In genomic region chr2:197263077-197263476, GRCh38 we compare ENCODE assay signal across 15 cellular contexts. TPM values are rescaled to one million over a fixed set of nuclear protein-coding genes. Genes with fewer than 3 reads are reported as not detected.
A peak's percentile ranks its signal among the peaks of the same experiment; 100 is the strongest.
DNase-seq lines count a peak whose midpoint lies in the region; ATAC-seq and TF ChIP-seq lines count a peak whose summit lies in the region.
"Had no signal": no experiment of that assay in that cellular context is flagged by ENCODE, and none has a peak within 500 bp of the region (broad histone marks: within the 10 kb centered on the region; RNA-seq: fewer than 3 reads in every experiment).

No MANE protein-coding gene starts in this region.

- H3K4me1 ChIP-seq in OCI-LY1 (ENCODE audit: insufficient read depth, low read length, severe bottlenecking) = peaks cover 68% of the 10 kb centered on the region
- peaks cover 11% of the 10 kb centered on the region for H3K4me1 ChIP-seq in left ventricle myocardium inferior
- H3K4me1 ChIP-seq: psoas muscle had no signal

- H3K36me3 ChIP-seq in OCI-LY1 (ENCODE audit: insufficient read depth, low read length) = peaks cover 15% of the 10 kb centered on the region; the same call in 1 of the 2 replicates
- no peaks in the 10 kb centered on the region for H3K36me3 ChIP-seq in left ventricle myocardium inferior

- no peaks in the 10 kb centered on the region for H3K36me3 Mint-ChIP-seq in chondrocyte (ENCODE audit: low read depth)
- peaks cover 19% of the 10 kb centered on the region for H3K36me3 Mint-ChIP-seq in stimulated activated memory B cell treated with anti-CD40 and anti-IgM and Interleukin-4, amounts not matched to agents 10 μg/mL and 1 μg/mL and 100 μg/mL, for 72 hours

- H3K27ac ChIP-seq in OCI-LY1 (ENCODE audit: low read depth, low read length, poor library complexity, severe bottlenecking) (peak overlapping the region; percentile 7), left ventricle myocardium inferior (replicated peaks) (no peak overlapping the region)
- H3K27ac ChIP-seq: HL-60, psoas muscle had no signal

- H3K27me3 Mint-ChIP-seq in chondrocyte (ENCODE audit: low read depth) = no peaks in the 10 kb centered on the region
- H3K27me3 Mint-ChIP-seq in stimulated activated memory B cell treated with anti-CD40 and anti-IgM and Interleukin-4, amounts not matched to agents 10 μg/mL and 1 μg/mL and 100 μg/mL, for 72 hours = no peaks in the 10 kb centered on the region

- no peak overlapping the region for H2AFZ ChIP-seq in OCI-LY1 (ENCODE audit: low read length)

- no peak overlapping the region for H3K9ac ChIP-seq in OCI-LY1 (ENCODE audit: low read length)

- peak; percentile 21; the same call in 1 of the 2 replicates for TF ChIP-seq CTCF in OCI-LY1 (IDR thresholded peaks at IDR 0.05; ENCODE audit: low read length)
- TF ChIP-seq CTCF in chondrocyte (IDR thresholded peaks at IDR 0.05) = no peak
- no peak for TF ChIP-seq CTCF in left ventricle myocardium inferior (IDR thresholded peaks at IDR 0.05; ENCODE audit: borderline replicate concordance)

- intact Hi-C loops in left ventricle myocardium inferior (cut with micrococcal nuclease) = no loop called here

- H3K27me3 ChIP-seq in OCI-LY1 (ENCODE audit: insufficient read depth, low read length) (no peaks in the 10 kb centered on the region), left ventricle myocardium inferior (ENCODE audit: low read depth) (no peaks in the 10 kb centered on the region)

- H3K4me2 ChIP-seq in OCI-LY1 (ENCODE audit: low read length) = no peak overlapping the region

- H4K20me1 ChIP-seq in OCI-LY1 (ENCODE audit: insufficient read depth, low read length) = no peaks in the 10 kb centered on the region

- no peaks in the 10 kb centered on the region for H3K9me3 Mint-ChIP-seq in chondrocyte (ENCODE audit: low read depth)
- H3K9me3 Mint-ChIP-seq in stimulated activated memory B cell treated with anti-CD40 and anti-IgM and Interleukin-4, amounts not matched to agents 10 μg/mL and 1 μg/mL and 100 μg/mL, for 72 hours = no peaks in the 10 kb centered on the region

- H3K9me3 ChIP-seq in OCI-LY1 (ENCODE audit: low read length) (no peaks in the 10 kb centered on the region), left ventricle myocardium inferior (replicated peaks) (no peaks in the 10 kb centered on the region)
- H3K9me3 ChIP-seq: psoas muscle had no signal

- no peak for ATAC-seq in stimulated activated memory B cell treated with anti-CD40 and anti-IgM and Interleukin-4, amounts not matched to agents 10 μg/mL and 1 μg/mL and 100 μg/mL, for 72 hours
- ATAC-seq in HG03460 (IDR thresholded peaks at IDR 0.05; ENCODE audit: unreplicated experiment) = no peak
- ATAC-seq: psoas muscle had no signal

- peak overlapping the region; percentile 2 for H3K27ac Mint-ChIP-seq in chondrocyte (ENCODE audit: unreplicated experiment)
- H3K27ac Mint-ChIP-seq in stimulated activated memory B cell treated with anti-CD40 and anti-IgM and Interleukin-4, amounts not matched to agents 10 μg/mL and 1 μg/mL and 100 μg/mL, for 72 hours = peak overlapping the region; percentile 83

- no peaks in the 10 kb centered on the region for H3K9me2 ChIP-seq in OCI-LY1 (ENCODE audit: low read depth, low read length)

- no peak overlapping the region for H3K4me3 Mint-ChIP-seq in chondrocyte (ENCODE audit: unreplicated experiment)
- H3K4me3 Mint-ChIP-seq in stimulated activated memory B cell treated with anti-CD40 and anti-IgM and Interleukin-4, amounts not matched to agents 10 μg/mL and 1 μg/mL and 100 μg/mL, for 72 hours = no peak overlapping the region

- DNase-seq in activated gamma-delta T cell (lab: John Stamatoyannopoulos, UW) = peak; percentile 8
- DNase-seq in activated gamma-delta T cell treated with Interleukin-2 at 50 U/mL for 16 hours = no peak
- DNase-seq in chondrocyte (ENCODE audit: low spot score) = no peak
- DNase-seq in left ventricle myocardium inferior = no peak
- DNase-seq in effector CD4-positive, alpha-beta T cell = no peak
- DNase-seq: cerebellar nuclear complex, DMS79, foreskin melanocyte, KBM-7, NCI-H1048, psoas muscle had no signal

- no peak overlapping the region for H3K4me3 ChIP-seq in OCI-LY1 (ENCODE audit: low read depth, low read length, poor library complexity, severe bottlenecking)
- no peak overlapping the region for H3K4me3 ChIP-seq in left ventricle myocardium inferior
- H3K4me3 ChIP-seq: psoas muscle had no signal

- no peaks in the 10 kb centered on the region for H3F3A ChIP-seq in OCI-LY1 (ENCODE audit: insufficient read depth, low read length)

- peaks cover 47% of the 10 kb centered on the region for H3K4me1 Mint-ChIP-seq in chondrocyte (ENCODE audit: low read depth)
- H3K4me1 Mint-ChIP-seq in stimulated activated memory B cell treated with anti-CD40 and anti-IgM and Interleukin-4, amounts not matched to agents 10 μg/mL and 1 μg/mL and 100 μg/mL, for 72 hours = peaks cover 85% of the 10 kb centered on the region

- peaks cover 42% of the 10 kb centered on the region for H3K79me2 ChIP-seq in OCI-LY1 (ENCODE audit: insufficient read depth, low read length)

RNA-seq across cellular contexts. Expression of gene ANKRD44, which starts 47.5 kb away (rescaled TPM):
- total RNA-seq in chondrocyte = 21.4 to 45.8 TPM (median 26.1 TPM) in 3 replicates
- total RNA-seq in left ventricle myocardium inferior = 7.1 TPM
